Comparison of ENCODE assay signal across 7 cellular contexts in the genomic region with DNA sequence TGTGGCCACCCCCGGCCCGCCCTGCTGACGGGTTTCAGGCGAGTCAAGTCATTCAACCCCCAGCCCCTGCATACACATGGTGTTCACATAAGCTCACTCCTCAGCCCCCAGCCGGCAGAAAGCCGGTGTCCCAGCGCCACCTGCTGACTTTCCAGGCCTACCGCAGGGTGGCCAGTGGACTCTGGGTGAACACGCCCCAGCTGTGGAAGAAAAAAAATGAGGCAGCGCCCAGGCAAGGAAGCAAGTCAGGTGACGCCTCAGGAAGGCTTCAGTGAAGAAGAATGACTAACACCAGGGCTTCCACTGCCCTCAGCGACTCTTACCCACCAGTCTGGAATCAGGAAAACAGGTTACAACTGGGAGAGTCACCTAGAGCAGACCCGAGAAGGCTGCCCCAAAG. TPM values are rescaled to one million over a fixed set of nuclear protein-coding genes. Genes with fewer than 3 reads are reported as not detected.
A peak's percentile ranks its signal among the peaks of the same experiment; 100 is the strongest.
DNase-seq lines count a peak whose midpoint lies in the region; ATAC-seq and TF ChIP-seq lines count a peak whose summit lies in the region.

No MANE protein-coding gene starts in this region.

- H3K9me3 ChIP-seq in T-helper 17 cell (ENCODE audit: control insufficient read depth, low read length, poor library complexity, severe bottlenecking) (no peaks in the 10 kb centered on the region), lower lobe of right lung (no peaks in the 10 kb centered on the region)

- no peaks in the 10 kb centered on the region for H3K27me3 ChIP-seq in lower lobe of right lung (ENCODE audit: low read depth)

- peaks cover 37% of the 10 kb centered on the region for H3K36me3 ChIP-seq in lower lobe of right lung

- H3K4me3 Mint-ChIP-seq in T-helper 17 cell: peak overlapping the region; percentile 19

- intact Hi-C loops in lower lobe of right lung (cut with DNase I): no loop called here

- in situ Hi-C loops in KBM-7 (cut with MboI; ENCODE audit: low pct_unique_long_range_greater_than_20kb, low sequenced_read_pairs): no loop called here

- H3K27ac ChIP-seq in lower lobe of right lung: no peak overlapping the region
- H3K27ac ChIP-seq in substantia nigra (ENCODE audit: low read depth, low read length, poor library complexity, severe bottlenecking): no peak overlapping the region

- no peak overlapping the region for H3K4me3 ChIP-seq in lower lobe of right lung

- no peaks in the 10 kb centered on the region for H3K36me3 Mint-ChIP-seq in T-helper 17 cell (ENCODE audit: low read depth)

- H3K4me1 Mint-ChIP-seq in T-helper 17 cell: peaks cover 9% of the 10 kb centered on the region

- H3K27ac Mint-ChIP-seq in T-helper 17 cell: peak overlapping the region; percentile 78

- H3K4me1 ChIP-seq in lower lobe of right lung: no peaks in the 10 kb centered on the region

- peak; percentile 75 for ATAC-seq in T-helper 17 cell
- peak; percentile 83 to 89 for ATAC-seq in lower lobe of right lung
- ATAC-seq in GM21423 (IDR thresholded peaks at IDR 0.05; ENCODE audit: unreplicated experiment): no peak

- peak; percentile 39 for TF ChIP-seq CTCF in lower lobe of right lung (IDR thresholded peaks at IDR 0.05)

- no peaks in the 10 kb centered on the region for H3K27me3 Mint-ChIP-seq in T-helper 17 cell

- DNase-seq in ELF-1 (ENCODE audit: low read depth, low spot score) (peak; percentile 94), KBM-7 (peak; percentile 91), T-helper 17 cell (peak in 2 of 3 donors; percentile 16 to 29), dedifferentiated amniotic fluid mesenchymal stem cell (ENCODE audit: extremely low spot score) (peak; percentile 68), lower lobe of right lung (peak; percentile 65), substantia nigra (lab: John Stamatoyannopoulos, UW) (peak in 39 of 49 donors; percentile 1 to 72 (median 48))

RNA-seq across cellular contexts. Expression of a gene that starts 15.8 kb away (rescaled TPM):
- total RNA-seq in T-helper 17 cell (100 to 1,000 TPM; 101 TPM), lower lobe of right lung (219 TPM)

RNA-seq across cellular contexts. Expression of a gene that starts 16.2 kb away (rescaled TPM):
- total RNA-seq in T-helper 17 cell (10 to 100 TPM; 14.7 to 17.7 TPM), lower lobe of right lung (14.5 TPM)

RNA-seq across cellular contexts. Expression of a gene that starts 20.7 kb away (rescaled TPM):
- 1 to 10 TPM; 3.4 to 4.4 TPM for total RNA-seq in T-helper 17 cell
- 7.1 TPM for total RNA-seq in lower lobe of right lung

RNA-seq across cellular contexts. Expression of a gene that starts 34.8 kb away (rescaled TPM):
- under 1 TPM in 1 of 2 donors, not detected in 1; 0.72 TPM for total RNA-seq in T-helper 17 cell
- total RNA-seq in lower lobe of right lung: not detected

RNA-seq across cellular contexts. Expression of a gene that starts 55.6 kb away (rescaled TPM):
- total RNA-seq in T-helper 17 cell (1 to 10 TPM in 1 of 2 donors, under 1 TPM in 1; 0.25 to 2.9 TPM), lower lobe of right lung (4.6 TPM)

Comparison
In these comparisons a context has a peak if more than half of its experiments do, and no peak if none do; other contexts are left out.
1. DNase-seq: peak in every context shown above with its lines; median percentile 94 in ELF-1; 91 in KBM-7; 68 in dedifferentiated amniotic fluid mesenchymal stem cell; 65 in lower lobe of right lung; 48 in substantia nigra; 22 in T-helper 17 cell.